Comparison of ENCODE assay signal across 26 cellular contexts in the genomic region with DNA sequence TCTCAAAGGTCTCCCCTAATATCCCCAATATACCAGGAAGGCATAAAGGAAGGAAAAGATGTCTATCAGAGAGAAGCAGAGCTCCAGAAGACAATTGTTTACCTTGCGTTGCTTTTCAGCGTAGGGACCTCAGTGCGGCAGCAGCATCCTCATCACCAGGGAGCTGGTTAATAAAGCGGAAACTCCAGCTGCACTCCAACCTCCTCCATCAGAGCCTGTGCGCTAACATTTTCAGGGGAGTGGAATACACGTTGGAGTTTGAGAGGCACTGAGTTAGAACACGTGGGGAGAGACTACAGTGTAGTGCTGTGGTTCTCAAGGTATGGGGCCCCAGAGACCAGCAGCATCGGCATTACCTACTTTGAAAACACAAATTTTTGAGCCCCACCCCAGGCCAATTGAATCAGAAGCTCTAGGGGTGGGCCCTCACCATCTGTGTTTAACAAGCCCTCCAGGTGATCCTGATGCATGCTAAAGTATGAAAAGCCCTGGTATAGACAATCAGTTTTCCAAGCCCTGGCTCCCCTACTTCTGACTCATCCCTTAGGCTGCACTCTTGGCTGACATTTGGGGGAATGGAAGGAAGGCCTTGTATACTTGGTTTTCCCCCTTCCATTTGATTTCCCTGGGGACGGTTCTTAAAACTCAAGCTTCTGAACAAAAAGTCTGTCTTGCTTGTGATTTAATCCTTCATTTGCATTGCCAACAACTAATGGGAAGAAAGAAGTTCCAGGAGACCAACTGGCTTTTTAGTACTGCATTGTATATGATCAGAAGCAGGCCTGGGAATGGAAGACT.
DNase-seq lines count a peak whose midpoint lies in the region; ATAC-seq and TF ChIP-seq lines count a peak whose summit lies in the region.
"Had no signal": no experiment of that assay in that cellular context is flagged by ENCODE, and none has a peak within 500 bp of the region (broad histone marks: within the 10 kb centered on the region; RNA-seq: fewer than 3 reads in every experiment).

No MANE protein-coding gene starts in this region.

- peaks cover 5% of the 10 kb centered on the region for H3K27me3 Mint-ChIP-seq in mesothelial cell of epicardium (ENCODE audit: low read depth)

- H3K4me3 ChIP-seq in cardiac fibroblast (replicated peaks in 1 of 2; ENCODE audit: low read depth in 2 of 2, low read length in 2 of 2), result no peak overlapping the region
- H3K4me3 ChIP-seq: K562, left ventricle myocardium inferior, suprapubic skin, uterus had no signal

- intact Hi-C loops in Right ventricle myocardium inferior (cut with DNase I), result no loop called here
- intact Hi-C loops in left ventricle myocardium superior (cut with micrococcal nuclease), result no loop called here

- DNase-seq in Right ventricle myocardium inferior (ENCODE audit: missing footprints) (no peak), left ventricle myocardium superior (no peak), NCI-H187 treated with DMSO at 0.1 percent for 48 hours (lab: John Stamatoyannopoulos, UW) (peak; percentile 78), cardiac fibroblast (ENCODE audit: low read depth in 2 of 2) (peak; percentile 33 to 81), mesothelial cell of epicardium (ENCODE audit: low spot score in 2 of 2, unreplicated experiment in 2 of 2) (no peak), NK-92 (lab: John Stamatoyannopoulos, UW; ENCODE audit: unreplicated experiment) (no peak), HUDEP-2 (lab: John Stamatoyannopoulos, UW; ENCODE audit: unreplicated experiment in 76 of 76) (no peak)
- DNase-seq: activated gamma-delta T cell; activated naive CD8-positive, alpha-beta T cell treated with anti-CD3 and anti-CD28 coated beads, Interleukin-2, amount 50 U/mL, for 24 hours; activated T-cell treated with anti-CD3 and anti-CD28 coated beads, Interleukin-2, amount 50 U/mL, for 1 hour; brain microvascular endothelial cell; effector CD8-positive, alpha-beta T cell; erythroblast; hypothalamus; left ventricle myocardium inferior; midbrain; naive thymus-derived CD8-positive, alpha-beta T cell; NCI-H1436; NCI-H226; T-helper 17 cell; uterus had no signal

- no peak overlapping the region for H3K4me3 Mint-ChIP-seq in mesothelial cell of epicardium
- H3K4me3 Mint-ChIP-seq: activated naive CD8-positive, alpha-beta T cell treated with anti-CD3 and anti-CD28 coated beads, Interleukin-2, amount 50 U/mL, for 24 hours; CD14-positive monocyte; naive thymus-derived CD8-positive, alpha-beta T cell; stimulated activated effector memory CD8-positive, alpha-beta T cell treated with anti-CD3 and anti-CD28 coated beads, Interleukin-12 subunit alpha, Interleukin-12 subunit beta, amount 100 ng/mL, for 72 hours; T-helper 17 cell had no signal

- ATAC-seq in Right ventricle myocardium inferior (peak; percentile 50), left ventricle myocardium superior (no peak), HG03571 (IDR thresholded peaks at IDR 0.05; ENCODE audit: unreplicated experiment) (no peak)
- ATAC-seq: activated naive CD8-positive, alpha-beta T cell treated with anti-CD3 and anti-CD28 coated beads, Interleukin-2, amount 50 U/mL, for 24 hours; K562; naive thymus-derived CD8-positive, alpha-beta T cell; stimulated activated effector memory CD8-positive, alpha-beta T cell treated with anti-CD3 and anti-CD28 coated beads, Interleukin-12 subunit alpha, Interleukin-12 subunit beta, amount 100 ng/mL, for 72 hours; T-helper 17 cell had no signal

- no peaks in the 10 kb centered on the region for H3K9me3 Mint-ChIP-seq in mesothelial cell of epicardium
- H3K9me3 Mint-ChIP-seq: activated naive CD8-positive, alpha-beta T cell treated with anti-CD3 and anti-CD28 coated beads, Interleukin-2, amount 50 U/mL, for 24 hours; CD14-positive monocyte; naive thymus-derived CD8-positive, alpha-beta T cell; stimulated activated effector memory CD8-positive, alpha-beta T cell treated with anti-CD3 and anti-CD28 coated beads, Interleukin-12 subunit alpha, Interleukin-12 subunit beta, amount 100 ng/mL, for 72 hours had no signal

- H3K27ac Mint-ChIP-seq in mesothelial cell of epicardium, result no peak overlapping the region
- H3K27ac Mint-ChIP-seq: activated naive CD8-positive, alpha-beta T cell treated with anti-CD3 and anti-CD28 coated beads, Interleukin-2, amount 50 U/mL, for 24 hours; CD14-positive monocyte; stimulated activated effector memory CD8-positive, alpha-beta T cell treated with anti-CD3 and anti-CD28 coated beads, Interleukin-12 subunit alpha, Interleukin-12 subunit beta, amount 100 ng/mL, for 72 hours had no signal

- H3K4me1 Mint-ChIP-seq in mesothelial cell of epicardium, result peaks cover 19% of the 10 kb centered on the region
- H3K4me1 Mint-ChIP-seq: activated naive CD8-positive, alpha-beta T cell treated with anti-CD3 and anti-CD28 coated beads, Interleukin-2, amount 50 U/mL, for 24 hours; CD14-positive monocyte had no signal

- no peak for TF ChIP-seq CTCF in cardiac fibroblast (IDR thresholded peaks at IDR 0.05; ENCODE audit: low read depth, low read length)
- no peak for TF ChIP-seq CTCF in mesothelial cell of epicardium (IDR thresholded peaks at IDR 0.05; ENCODE audit: unreplicated experiment)

- H3K36me3 Mint-ChIP-seq in mesothelial cell of epicardium, result no peaks in the 10 kb centered on the region
- H3K36me3 Mint-ChIP-seq: CD14-positive monocyte; naive thymus-derived CD8-positive, alpha-beta T cell; stimulated activated effector memory CD8-positive, alpha-beta T cell treated with anti-CD3 and anti-CD28 coated beads, Interleukin-12 subunit alpha, Interleukin-12 subunit beta, amount 100 ng/mL, for 72 hours had no signal

Comparison
In these comparisons a context has a peak if more than half of its experiments do, and no peak if none do; other contexts are left out.
1. DNase-seq: peak in NCI-H187 treated with DMSO at 0.1 percent for 48 hours (single experiment) and cardiac fibroblast (2 of 2); none in Right ventricle myocardium inferior (single experiment), left ventricle myocardium superior (single experiment), mesothelial cell of epicardium (0 of 2), NK-92 (single experiment) and HUDEP-2 (0 of 76).